In genomic region chr20:38033330-38034107, GRCh38 we compare ENCODE assay signal across 1 cellular context.
A peak's percentile ranks its signal among the peaks of the same experiment; 100 is the strongest.
TF ChIP-seq lines count a peak whose summit lies in the region.

TSS of gene RPRD1B (plus strand) at chr20:38033746. CDS start at chr20:38033948, 202 bp downstream.
TSS of gene TTI1 (minus strand) at chr20:38033456. CDS start at chr20:38013816, 19,640 bp downstream.

TF ChIP-seq in liver, 16 proteins besides CTCF, POLR2A, EP300 and RAD21 (continued from another document):
- TF ChIP-seq MAX (IDR thresholded peaks at IDR 0.05) (peak; percentile 74), TAF1 (conservative IDR thresholded peaks at IDR 0.05) (peak; percentile 32)
